1 cellular context compared by ENCODE assay signal in genomic region chr11:74011360-74012071, GRCh38.
TF ChIP-seq lines count a peak whose summit lies in the region.

No MANE protein-coding gene starts in this region.

TF ChIP-seq in SK-N-SH, 30 proteins besides CTCF, POLR2A, EP300 and RAD21 (continued from another document):
- TF ChIP-seq ZBTB33 (IDR thresholded peaks at IDR 0.05; ENCODE audit: borderline replicate concordance, low read depth): no peak
- TF ChIP-seq, protein P1, sequence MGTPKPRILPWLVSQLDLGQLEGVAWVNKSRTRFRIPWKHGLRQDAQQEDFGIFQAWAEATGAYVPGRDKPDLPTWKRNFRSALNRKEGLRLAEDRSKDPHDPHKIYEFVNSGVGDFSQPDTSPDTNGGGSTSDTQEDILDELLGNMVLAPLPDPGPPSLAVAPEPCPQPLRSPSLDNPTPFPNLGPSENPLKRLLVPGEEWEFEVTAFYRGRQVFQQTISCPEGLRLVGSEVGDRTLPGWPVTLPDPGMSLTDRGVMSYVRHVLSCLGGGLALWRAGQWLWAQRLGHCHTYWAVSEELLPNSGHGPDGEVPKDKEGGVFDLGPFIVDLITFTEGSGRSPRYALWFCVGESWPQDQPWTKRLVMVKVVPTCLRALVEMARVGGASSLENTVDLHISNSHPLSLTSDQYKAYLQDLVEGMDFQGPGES (IDR thresholded peaks at IDR 0.05; ENCODE audit: low read depth, low read length): no peak
- no peak for TF ChIP-seq TEAD4 (IDR thresholded peaks at IDR 0.05; ENCODE audit: borderline replicate concordance, insufficient read depth)
- TF ChIP-seq NFIC (IDR thresholded peaks at IDR 0.05; ENCODE audit: borderline replicate concordance): no peak
- no peak for TF ChIP-seq REST (IDR thresholded peaks at IDR 0.05; ENCODE audit: low read depth, low read length)
- no peak for TF ChIP-seq YY1 (IDR thresholded peaks at IDR 0.05; ENCODE audit: low read depth)
- TF ChIP-seq FOSL2 (IDR thresholded peaks at IDR 0.05; ENCODE audit: borderline replicate concordance, low read depth): no peak
- TF ChIP-seq MAX (IDR thresholded peaks at IDR 0.05; ENCODE audit: low read depth): no peak
TF ChIP-seq in SK-N-SH: peak in this region for 0.
